ENCODE assay signal across 19 cellular contexts in the genomic region with DNA sequence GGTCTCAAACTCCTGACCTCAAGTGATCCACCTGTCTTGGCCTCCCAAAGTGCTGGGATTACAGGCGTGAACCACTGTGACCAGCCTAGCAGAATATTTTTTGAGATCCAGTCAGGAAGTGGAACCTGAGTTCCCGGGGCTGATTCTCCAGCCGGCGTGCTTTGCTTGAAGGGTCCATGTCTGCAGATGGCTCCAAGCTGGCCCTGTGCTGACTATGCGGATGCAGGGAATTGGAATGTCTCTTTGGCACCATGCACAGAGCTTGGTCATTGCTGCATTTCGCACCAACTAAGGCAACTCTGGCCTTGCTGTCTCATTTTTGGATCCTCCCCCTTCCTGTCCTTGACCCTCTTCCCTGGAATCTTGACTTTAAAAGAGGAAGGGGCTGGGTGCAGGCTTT. TPM values are rescaled to one million over a fixed set of nuclear protein-coding genes. Genes with fewer than 3 reads are reported as not detected.
DNase-seq lines count a peak whose midpoint lies in the region; ATAC-seq and TF ChIP-seq lines count a peak whose summit lies in the region.
"Had no signal": no experiment of that assay in that cellular context is flagged by ENCODE, and none has a peak within 500 bp of the region (broad histone marks: within the 10 kb centered on the region; RNA-seq: fewer than 3 reads in every experiment).

No MANE protein-coding gene starts in this region.

- H3K4me1 Mint-ChIP-seq in stimulated activated memory B cell treated with anti-CD40 and anti-IgM and Interleukin-4, amounts not matched to agents 10 μg/mL and 1 μg/mL and 100 μg/mL, for 72 hours = no peaks in the 10 kb centered on the region
- H3K4me1 Mint-ChIP-seq: CD4-positive, CD25-positive, alpha-beta regulatory T cell had no signal

- H3K27ac ChIP-seq in duodenal mucosa (ENCODE audit: low read depth, low read length) (peak overlapping the region; percentile 83), tibial artery (peak overlapping the region; percentile 100)
- H3K27ac ChIP-seq: HL-60 had no signal

- peaks cover 35% of the 10 kb centered on the region for H3K27me3 Mint-ChIP-seq in stimulated activated memory B cell treated with anti-CD40 and anti-IgM and Interleukin-4, amounts not matched to agents 10 μg/mL and 1 μg/mL and 100 μg/mL, for 72 hours

- no peak for ATAC-seq in stimulated activated memory B cell treated with anti-CD40 and anti-IgM and Interleukin-4, amounts not matched to agents 10 μg/mL and 1 μg/mL and 100 μg/mL, for 72 hours
- ATAC-seq in GM18861 (IDR thresholded peaks at IDR 0.05; ENCODE audit: unreplicated experiment) = no peak
- ATAC-seq: HCT116 had no signal

- no peak overlapping the region for H3K27ac Mint-ChIP-seq in stimulated activated memory B cell treated with anti-CD40 and anti-IgM and Interleukin-4, amounts not matched to agents 10 μg/mL and 1 μg/mL and 100 μg/mL, for 72 hours
- H3K27ac Mint-ChIP-seq: CD4-positive, CD25-positive, alpha-beta regulatory T cell; endodermal cell had no signal

- peak overlapping the region in 1 of 2 donors; percentile 5 for H3K9ac ChIP-seq in duodenal mucosa (ENCODE audit: low read depth in 1 of 2, low read length in 2 of 2)

- H3K36me3 Mint-ChIP-seq in stimulated activated memory B cell treated with anti-CD40 and anti-IgM and Interleukin-4, amounts not matched to agents 10 μg/mL and 1 μg/mL and 100 μg/mL, for 72 hours = no peaks in the 10 kb centered on the region
- H3K36me3 Mint-ChIP-seq: CD4-positive, CD25-positive, alpha-beta regulatory T cell had no signal

- H3K4me1 ChIP-seq in duodenal mucosa (ENCODE audit: control insufficient read depth in 1 of 2, insufficient read depth in 2 of 2, low read length in 2 of 2) (peaks cover 41 to 48% of the 10 kb centered on the region in 2 donors), tibial artery (peaks cover 4 to 98% (median 93%) of the 10 kb centered on the region in 4 donors)

- H3K9me3 ChIP-seq in duodenal mucosa (ENCODE audit: control insufficient read depth in 1 of 2, low read length in 2 of 2) (no peaks in the 10 kb centered on the region), tibial artery (no peaks in the 10 kb centered on the region)

- no peaks in the 10 kb centered on the region for H3K27me3 ChIP-seq in duodenal mucosa (ENCODE audit: control insufficient read depth in 1 of 2, insufficient read depth in 2 of 2, low read length in 2 of 2)
- no peaks in the 10 kb centered on the region for H3K27me3 ChIP-seq in tibial artery

- H3K4me3 Mint-ChIP-seq in stimulated activated memory B cell treated with anti-CD40 and anti-IgM and Interleukin-4, amounts not matched to agents 10 μg/mL and 1 μg/mL and 100 μg/mL, for 72 hours = no peak overlapping the region
- H3K4me3 Mint-ChIP-seq: CD4-positive, CD25-positive, alpha-beta regulatory T cell; endodermal cell had no signal

- intact Hi-C loops in tibial artery (cut with DNase I; ENCODE audit: low total_unique reads) = no loop called here

- no peaks in the 10 kb centered on the region for H3K9me3 Mint-ChIP-seq in stimulated activated memory B cell treated with anti-CD40 and anti-IgM and Interleukin-4, amounts not matched to agents 10 μg/mL and 1 μg/mL and 100 μg/mL, for 72 hours
- H3K9me3 Mint-ChIP-seq: endodermal cell, neural crest cell had no signal

- H3K4me3 ChIP-seq in duodenal mucosa (ENCODE audit: low read depth in 1 of 2, low read length in 2 of 2) (no peak overlapping the region), tibial artery (no peak overlapping the region)

- DNase-seq in HCEC 1CT = peak; percentile 24
- peak; percentile 51 for DNase-seq in mucosa of gallbladder (ENCODE audit: low spot score)
- peak; percentile 68 to 83 for DNase-seq in tibial artery
- no peak for DNase-seq in cerebellar nuclear complex (lab: John Stamatoyannopoulos, UW)
- no peak for DNase-seq in A172 (ENCODE audit: low spot score)
- DNase-seq: CD4-positive, CD25-positive, alpha-beta regulatory T cell; endodermal cell; hypothalamus; Kasumi-1; NCI-H2029; NCI-H82; SHP77 had no signal

- no peaks in the 10 kb centered on the region for H3K36me3 ChIP-seq in duodenal mucosa (ENCODE audit: control insufficient read depth in 1 of 2, insufficient read depth in 2 of 2, low read length in 2 of 2)
- no peaks in the 10 kb centered on the region for H3K36me3 ChIP-seq in tibial artery

- no peak for TF ChIP-seq CTCF in tibial artery (IDR thresholded peaks at IDR 0.05)

RNA-seq across cellular contexts. Expression of gene ARHGEF10L, which starts 28.1 kb away (rescaled TPM):
- total RNA-seq in mucosa of gallbladder = 53.0 TPM
- 9.2 and 11.0 TPM in 2 replicates for total RNA-seq in A172 (2014; rRNA removed; shearing (Covaris generic))
- total RNA-seq: CD4-positive, CD25-positive, alpha-beta regulatory T cell; T-helper 2 cell treated with Interferon-gamma antibody and Interleukin-4, amounts not matched to agents 100 ng/mL and 5 ng/mL, for 36 hours had no signal

Comparison
In these comparisons a context has a peak if more than half of its experiments do, and no peak if none do; other contexts are left out.
1. DNase-seq: peak in HCEC 1CT (single experiment), mucosa of gallbladder (single experiment) and tibial artery (2 of 2); none in cerebellar nuclear complex (0 of 2) and A172 (single experiment).